Comparison of ENCODE assay signal across 5 cellular contexts in the genomic region with DNA sequence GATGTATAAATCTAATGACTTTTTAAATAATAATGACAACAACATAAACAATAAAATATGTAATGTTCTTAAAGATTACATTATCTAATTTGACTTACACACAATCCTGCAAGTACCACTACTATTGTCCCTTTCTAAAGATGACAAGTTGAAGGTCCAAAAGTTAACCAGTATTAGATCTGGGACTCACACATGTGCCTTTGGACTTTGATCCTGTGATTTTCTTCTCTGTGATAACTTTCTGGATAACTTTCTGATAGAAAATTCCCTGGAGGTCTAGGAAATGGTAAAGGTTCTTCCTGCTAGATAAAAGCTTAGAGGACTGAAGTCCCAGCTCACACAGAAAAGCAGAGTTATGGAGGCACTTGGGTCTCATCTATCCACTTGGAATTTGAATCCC.
"Had no signal": no experiment of that assay in that cellular context is flagged by ENCODE, and none has a peak within 500 bp of the region (broad histone marks: within the 10 kb centered on the region; RNA-seq: fewer than 3 reads in every experiment).

No MANE protein-coding gene starts in this region.

- FAIRE-seq: HTR-8/SVneo, K562 had no signal

- DNase-seq: IMR-90, KBM-7 had no signal

- ATAC-seq: K562 had no signal

- H3K27ac ChIP-seq: HL-60 had no signal

- H3K4me3 ChIP-seq: K562 had no signal
